In genomic region chr11:74138572-74138971, GRCh38 we compare ENCODE assay signal across 1 cellular context.
A peak's percentile ranks its signal among the peaks of the same experiment; 100 is the strongest.
TF ChIP-seq lines count a peak whose summit lies in the region.

No MANE protein-coding gene starts in this region.

TF ChIP-seq in K562, 482 proteins besides CTCF, POLR2A, EP300 and RAD21:
- peak; percentile 72 for TF ChIP-seq ATF3 (IDR thresholded peaks at IDR 0.05)
- TF ChIP-seq ATF3 (CRISPR knock-in tag; conservative IDR thresholded peaks at IDR 0.05) = no peak
- TF ChIP-seq LEF1 (IDR thresholded peaks at IDR 0.05) = 0 out of 2 replicates have a peak, but pooled peaks have one; percentile 10
- peak; percentile 67 for TF ChIP-seq NFIC (IDR thresholded peaks at IDR 0.05)
- TF ChIP-seq JUND (IDR thresholded peaks at IDR 0.05; ENCODE audit: borderline replicate concordance, low read depth, low read length) = peak; percentile 85
- TF ChIP-seq JUND (tag; IDR thresholded peaks at IDR 0.05; ENCODE audit: borderline replicate concordance, low read depth, low read length) = peak; percentile 79; the same call in 1 of the 3 replicates
- TF ChIP-seq, protein P1, sequence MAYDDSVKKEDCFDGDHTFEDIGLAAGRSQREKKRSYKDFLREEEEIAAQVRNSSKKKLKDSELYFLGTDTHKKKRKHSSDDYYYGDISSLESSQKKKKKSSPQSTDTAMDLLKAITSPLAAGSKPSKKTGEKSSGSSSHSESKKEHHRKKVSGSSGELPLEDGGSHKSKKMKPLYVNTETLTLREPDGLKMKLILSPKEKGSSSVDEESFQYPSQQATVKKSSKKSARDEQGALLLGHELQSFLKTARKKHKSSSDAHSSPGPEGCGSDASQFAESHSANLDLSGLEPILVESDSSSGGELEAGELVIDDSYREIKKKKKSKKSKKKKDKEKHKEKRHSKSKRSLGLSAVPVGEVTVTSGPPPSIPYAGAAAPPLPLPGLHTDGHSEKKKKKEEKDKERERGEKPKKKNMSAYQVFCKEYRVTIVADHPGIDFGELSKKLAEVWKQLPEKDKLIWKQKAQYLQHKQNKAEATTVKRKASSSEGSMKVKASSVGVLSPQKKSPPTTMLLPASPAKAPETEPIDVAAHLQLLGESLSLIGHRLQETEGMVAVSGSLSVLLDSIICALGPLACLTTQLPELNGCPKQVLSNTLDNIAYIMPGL (CRISPR knock-in tag; IDR thresholded peaks at IDR 0.05) = no peak
- TF ChIP-seq SMARCC2 (IDR thresholded peaks at IDR 0.05; ENCODE audit: low read depth) = peak; percentile 64; the same call in 1 of the 2 replicates
- TF ChIP-seq MCM2 (IDR thresholded peaks at IDR 0.05; ENCODE audit: low read depth) = no peak
- TF ChIP-seq ZEB2 (IDR thresholded peaks at IDR 0.05) = peak; percentile 74
- TF ChIP-seq JUN (IDR thresholded peaks at IDR 0.05; ENCODE audit: borderline replicate concordance, low read depth, low read length) = peak; percentile 82; the same call in 1 of the 2 replicates
- TF ChIP-seq JUN (CRISPR knock-in tag; IDR thresholded peaks at IDR 0.05; ENCODE audit: borderline replicate concordance) = no peak
- no peak for TF ChIP-seq ASH1L (IDR thresholded peaks at IDR 0.05; ENCODE audit: borderline replicate concordance, low read depth, partially characterized antibody)
- peak; percentile 64; the same call in 1 of the 2 replicates for TF ChIP-seq ZNF316 (IDR thresholded peaks at IDR 0.05)
- TF ChIP-seq FOSL1 (tag; conservative IDR thresholded peaks at IDR 0.05) = peak; percentile 77
- TF ChIP-seq TEAD4 (IDR thresholded peaks at IDR 0.05; ENCODE audit: low read length) = peak; percentile 73
- no peak for TF ChIP-seq TEAD4 (CRISPR knock-in tag; IDR thresholded peaks at IDR 0.05; ENCODE audit: borderline replicate concordance)
- TF ChIP-seq DPF2 (IDR thresholded peaks at IDR 0.05) = peak; percentile 77
- TF ChIP-seq, protein P2, sequence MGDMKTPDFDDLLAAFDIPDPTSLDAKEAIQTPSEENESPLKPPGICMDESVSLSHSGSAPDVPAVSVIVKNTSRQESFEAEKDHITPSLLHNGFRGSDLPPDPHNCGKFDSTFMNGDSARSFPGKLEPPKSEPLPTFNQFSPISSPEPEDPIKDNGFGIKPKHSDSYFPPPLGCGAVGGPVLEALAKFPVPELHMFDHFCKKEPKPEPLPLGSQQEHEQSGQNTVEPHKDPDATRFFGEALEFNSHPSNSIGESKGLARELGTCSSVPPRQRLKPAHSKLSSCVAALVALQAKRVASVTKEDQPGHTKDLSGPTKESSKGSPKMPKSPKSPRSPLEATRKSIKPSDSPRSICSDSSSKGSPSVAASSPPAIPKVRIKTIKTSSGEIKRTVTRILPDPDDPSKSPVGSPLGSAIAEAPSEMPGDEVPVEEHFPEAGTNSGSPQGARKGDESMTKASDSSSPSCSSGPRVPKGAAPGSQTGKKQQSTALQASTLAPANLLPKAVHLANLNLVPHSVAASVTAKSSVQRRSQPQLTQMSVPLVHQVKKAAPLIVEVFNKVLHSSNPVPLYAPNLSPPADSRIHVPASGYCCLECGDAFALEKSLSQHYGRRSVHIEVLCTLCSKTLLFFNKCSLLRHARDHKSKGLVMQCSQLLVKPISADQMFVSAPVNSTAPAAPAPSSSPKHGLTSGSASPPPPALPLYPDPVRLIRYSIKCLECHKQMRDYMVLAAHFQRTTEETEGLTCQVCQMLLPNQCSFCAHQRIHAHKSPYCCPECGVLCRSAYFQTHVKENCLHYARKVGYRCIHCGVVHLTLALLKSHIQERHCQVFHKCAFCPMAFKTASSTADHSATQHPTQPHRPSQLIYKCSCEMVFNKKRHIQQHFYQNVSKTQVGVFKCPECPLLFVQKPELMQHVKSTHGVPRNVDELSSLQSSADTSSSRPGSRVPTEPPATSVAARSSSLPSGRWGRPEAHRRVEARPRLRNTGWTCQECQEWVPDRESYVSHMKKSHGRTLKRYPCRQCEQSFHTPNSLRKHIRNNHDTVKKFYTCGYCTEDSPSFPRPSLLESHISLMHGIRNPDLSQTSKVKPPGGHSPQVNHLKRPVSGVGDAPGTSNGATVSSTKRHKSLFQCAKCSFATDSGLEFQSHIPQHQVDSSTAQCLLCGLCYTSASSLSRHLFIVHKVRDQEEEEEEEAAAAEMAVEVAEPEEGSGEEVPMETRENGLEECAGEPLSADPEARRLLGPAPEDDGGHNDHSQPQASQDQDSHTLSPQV (IDR thresholded peaks at IDR 0.05) = peak; percentile 66; the same call in 1 of the 2 replicates
- no peak for TF ChIP-seq CBX2 (IDR thresholded peaks at IDR 0.05; ENCODE audit: insufficient read depth, low read length, poor library complexity, severe bottlenecking)
- TF ChIP-seq, protein P3, sequence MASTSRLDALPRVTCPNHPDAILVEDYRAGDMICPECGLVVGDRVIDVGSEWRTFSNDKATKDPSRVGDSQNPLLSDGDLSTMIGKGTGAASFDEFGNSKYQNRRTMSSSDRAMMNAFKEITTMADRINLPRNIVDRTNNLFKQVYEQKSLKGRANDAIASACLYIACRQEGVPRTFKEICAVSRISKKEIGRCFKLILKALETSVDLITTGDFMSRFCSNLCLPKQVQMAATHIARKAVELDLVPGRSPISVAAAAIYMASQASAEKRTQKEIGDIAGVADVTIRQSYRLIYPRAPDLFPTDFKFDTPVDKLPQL (IDR thresholded peaks at IDR 0.05; ENCODE audit: extremely low read depth, insufficient read length) = no peak
- TF ChIP-seq MAFF (IDR thresholded peaks at IDR 0.05; ENCODE audit: low read length) = peak; percentile 65
- TF ChIP-seq RFX1 (IDR thresholded peaks at IDR 0.05) = peak; percentile 29; the same call in 1 of the 2 replicates
- TF ChIP-seq MAFK (IDR thresholded peaks at IDR 0.05; ENCODE audit: low read length) = peak; percentile 78
- no peak for TF ChIP-seq IRF2 (CRISPR knock-in tag; IDR thresholded peaks at IDR 0.05)
- TF ChIP-seq MEF2A (IDR thresholded peaks at IDR 0.05; ENCODE audit: control insufficient read depth, low read depth, low read length) = 0 out of 2 replicates have a peak, but pooled peaks have one; percentile 46
- TF ChIP-seq NFE2 (IDR thresholded peaks at IDR 0.05; ENCODE audit: low read depth) = peak; percentile 80
- TF ChIP-seq ARNT (IDR thresholded peaks at IDR 0.05) = no peak
- peak; percentile 59; the same call in 1 of the 2 replicates for TF ChIP-seq ZNF584 (CRISPR knock-in tag; IDR thresholded peaks at IDR 0.05; ENCODE audit: low read depth)
- peak; percentile 69; the same call in 1 of the 2 replicates for TF ChIP-seq SMARCA4 (IDR thresholded peaks at IDR 0.05)
- TF ChIP-seq CTBP1 (IDR thresholded peaks at IDR 0.05; ENCODE audit: borderline replicate concordance) = no peak
- TF ChIP-seq SMARCE1 (IDR thresholded peaks at IDR 0.05) = no peak; the same call in 1 of the 2 replicates
- TF ChIP-seq, protein P4, sequence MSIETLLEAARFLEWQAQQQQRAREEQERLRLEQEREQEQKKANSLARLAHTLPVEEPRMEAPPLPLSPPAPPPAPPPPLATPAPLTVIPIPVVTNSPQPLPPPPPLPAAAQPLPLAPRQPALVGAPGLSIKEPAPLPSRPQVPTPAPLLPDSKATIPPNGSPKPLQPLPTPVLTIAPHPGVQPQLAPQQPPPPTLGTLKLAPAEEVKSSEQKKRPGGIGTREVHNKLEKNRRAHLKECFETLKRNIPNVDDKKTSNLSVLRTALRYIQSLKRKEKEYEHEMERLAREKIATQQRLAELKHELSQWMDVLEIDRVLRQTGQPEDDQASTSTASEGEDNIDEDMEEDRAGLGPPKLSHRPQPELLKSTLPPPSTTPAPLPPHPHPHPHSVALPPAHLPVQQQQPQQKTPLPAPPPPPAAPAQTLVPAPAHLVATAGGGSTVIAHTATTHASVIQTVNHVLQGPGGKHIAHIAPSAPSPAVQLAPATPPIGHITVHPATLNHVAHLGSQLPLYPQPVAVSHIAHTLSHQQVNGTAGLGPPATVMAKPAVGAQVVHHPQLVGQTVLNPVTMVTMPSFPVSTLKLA (conservative IDR thresholded peaks at IDR 0.05) = 0 out of 4 replicates have a peak, but pooled peaks of 1 of the 2 experiments have one; percentile 11
- peak; percentile 56 for TF ChIP-seq ARID1B (IDR thresholded peaks at IDR 0.05)
- no peak for TF ChIP-seq ZNF75A (CRISPR knock-in tag; IDR thresholded peaks at IDR 0.05)
- TF ChIP-seq SP1 (CRISPR knock-in tag; IDR thresholded peaks at IDR 0.05) = no peak
- no peak for TF ChIP-seq HNRNPH1 (optimal IDR thresholded peaks at IDR 0.05; ENCODE audit: low read depth, low read length)
- TF ChIP-seq EWSR1 (IDR thresholded peaks at IDR 0.05; ENCODE audit: borderline replicate concordance, low read depth, partially characterized antibody) = no peak
- peak; percentile 48; the same call in 1 of the 2 replicates for TF ChIP-seq TEAD2 (tag; IDR thresholded peaks at IDR 0.05)
- no peak for TF ChIP-seq CHD2 (IDR thresholded peaks at IDR 0.05; ENCODE audit: low read depth, low read length)
- no peak for TF ChIP-seq CTCFL (IDR thresholded peaks at IDR 0.05; ENCODE audit: borderline replicate concordance, insufficient read depth, low read depth, low read length, poor library complexity, severe bottlenecking)
- TF ChIP-seq C11orf30 (IDR thresholded peaks at IDR 0.05; ENCODE audit: low read depth) = peak; percentile 79
- no peak for TF ChIP-seq RFX5 (IDR thresholded peaks at IDR 0.05; ENCODE audit: low read depth, low read length)
- TF ChIP-seq MAFG (tag; conservative IDR thresholded peaks at IDR 0.05) = peak; percentile 52; the same call in 1 of the 2 replicates
- TF ChIP-seq CCNT2 (IDR thresholded peaks at IDR 0.05; ENCODE audit: borderline replicate concordance, extremely low read depth, insufficient read length, low read depth, low read length) = no peak
- 0 out of 2 replicates have a peak, but pooled peaks have one; percentile 25 for TF ChIP-seq EP400 (IDR thresholded peaks at IDR 0.05)
